In the genomic region with DNA sequence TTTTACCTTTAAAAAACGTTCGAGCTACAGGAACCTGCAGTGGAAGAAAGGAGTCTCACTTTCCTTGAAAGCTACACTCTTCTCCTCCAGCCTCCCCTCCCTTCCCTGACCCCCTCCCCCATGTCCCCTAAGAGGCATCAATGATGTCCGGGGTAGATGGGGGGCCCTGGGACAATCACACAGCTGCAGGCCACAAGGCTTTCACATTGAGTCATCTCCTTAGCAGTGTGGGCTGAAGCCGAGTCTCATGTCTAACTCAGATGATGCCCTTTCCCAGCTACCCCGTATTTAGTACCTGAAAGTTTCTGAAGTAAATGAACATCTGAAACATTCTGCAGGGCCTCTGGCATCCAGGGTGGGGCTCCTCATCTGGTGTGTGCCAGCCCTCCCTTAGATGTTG, we compare ENCODE assay signal across 1 cellular context.
A peak's percentile ranks its signal among the peaks of the same experiment; 100 is the strongest.
TF ChIP-seq lines count a peak whose summit lies in the region.

No MANE protein-coding gene starts in this region.

TF ChIP-seq in GM12878, 131 proteins besides CTCF, POLR2A, EP300 and RAD21 (continued from another document and continues in another):
- no peak for TF ChIP-seq PKNOX1 (IDR thresholded peaks at IDR 0.05)
- TF ChIP-seq TCF12 (IDR thresholded peaks at IDR 0.05; ENCODE audit: low read depth, low read length), result peak; percentile 99
- TF ChIP-seq CBX5 (IDR thresholded peaks at IDR 0.05; ENCODE audit: low read depth), result peak; percentile 88
- no peak for TF ChIP-seq ZNF622 (IDR thresholded peaks at IDR 0.05)
- no peak for TF ChIP-seq CHD1 (IDR thresholded peaks at IDR 0.05; ENCODE audit: low read depth, low read length)
- peak; percentile 97 for TF ChIP-seq MTA3 (IDR thresholded peaks at IDR 0.05; ENCODE audit: borderline replicate concordance, low read length)
- TF ChIP-seq, protein P1, sequence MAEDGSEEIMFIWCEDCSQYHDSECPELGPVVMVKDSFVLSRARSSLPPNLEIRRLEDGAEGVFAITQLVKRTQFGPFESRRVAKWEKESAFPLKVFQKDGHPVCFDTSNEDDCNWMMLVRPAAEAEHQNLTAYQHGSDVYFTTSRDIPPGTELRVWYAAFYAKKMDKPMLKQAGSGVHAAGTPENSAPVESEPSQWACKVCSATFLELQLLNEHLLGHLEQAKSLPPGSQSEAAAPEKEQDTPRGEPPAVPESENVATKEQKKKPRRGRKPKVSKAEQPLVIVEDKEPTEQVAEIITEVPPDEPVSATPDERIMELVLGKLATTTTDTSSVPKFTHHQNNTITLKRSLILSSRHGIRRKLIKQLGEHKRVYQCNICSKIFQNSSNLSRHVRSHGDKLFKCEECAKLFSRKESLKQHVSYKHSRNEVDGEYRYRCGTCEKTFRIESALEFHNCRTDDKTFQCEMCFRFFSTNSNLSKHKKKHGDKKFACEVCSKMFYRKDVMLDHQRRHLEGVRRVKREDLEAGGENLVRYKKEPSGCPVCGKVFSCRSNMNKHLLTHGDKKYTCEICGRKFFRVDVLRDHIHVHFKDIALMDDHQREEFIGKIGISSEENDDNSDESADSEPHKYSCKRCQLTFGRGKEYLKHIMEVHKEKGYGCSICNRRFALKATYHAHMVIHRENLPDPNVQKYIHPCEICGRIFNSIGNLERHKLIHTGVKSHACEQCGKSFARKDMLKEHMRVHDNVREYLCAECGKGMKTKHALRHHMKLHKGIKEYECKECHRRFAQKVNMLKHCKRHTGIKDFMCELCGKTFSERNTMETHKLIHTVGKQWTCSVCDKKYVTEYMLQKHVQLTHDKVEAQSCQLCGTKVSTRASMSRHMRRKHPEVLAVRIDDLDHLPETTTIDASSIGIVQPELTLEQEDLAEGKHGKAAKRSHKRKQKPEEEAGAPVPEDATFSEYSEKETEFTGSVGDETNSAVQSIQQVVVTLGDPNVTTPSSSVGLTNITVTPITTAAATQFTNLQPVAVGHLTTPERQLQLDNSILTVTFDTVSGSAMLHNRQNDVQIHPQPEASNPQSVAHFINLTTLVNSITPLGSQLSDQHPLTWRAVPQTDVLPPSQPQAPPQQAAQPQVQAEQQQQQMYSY (CRISPR knock-in tag; IDR thresholded peaks at IDR 0.05), result no peak
- TF ChIP-seq, protein P2, sequence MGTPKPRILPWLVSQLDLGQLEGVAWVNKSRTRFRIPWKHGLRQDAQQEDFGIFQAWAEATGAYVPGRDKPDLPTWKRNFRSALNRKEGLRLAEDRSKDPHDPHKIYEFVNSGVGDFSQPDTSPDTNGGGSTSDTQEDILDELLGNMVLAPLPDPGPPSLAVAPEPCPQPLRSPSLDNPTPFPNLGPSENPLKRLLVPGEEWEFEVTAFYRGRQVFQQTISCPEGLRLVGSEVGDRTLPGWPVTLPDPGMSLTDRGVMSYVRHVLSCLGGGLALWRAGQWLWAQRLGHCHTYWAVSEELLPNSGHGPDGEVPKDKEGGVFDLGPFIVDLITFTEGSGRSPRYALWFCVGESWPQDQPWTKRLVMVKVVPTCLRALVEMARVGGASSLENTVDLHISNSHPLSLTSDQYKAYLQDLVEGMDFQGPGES (IDR thresholded peaks at IDR 0.05), result no peak
- TF ChIP-seq IRF5 (IDR thresholded peaks at IDR 0.05; ENCODE audit: borderline replicate concordance), result no peak
- TF ChIP-seq RCOR1 (conservative IDR thresholded peaks at IDR 0.05; ENCODE audit: low read depth, low read length), result peak; percentile 64; the same call in 1 of the 2 replicates
- TF ChIP-seq SUZ12 (IDR thresholded peaks at IDR 0.05; ENCODE audit: unreplicated experiment), result no peak
- TF ChIP-seq MLLT1 (IDR thresholded peaks at IDR 0.05), result peak; percentile 71
- TF ChIP-seq CEBPB (IDR thresholded peaks at IDR 0.05; ENCODE audit: borderline replicate concordance in 1 of 2, low read depth in 2 of 2, low read length in 2 of 2), result peak in 1 of 2 experiments; percentile 66; a peak in 1 of 4 replicates
- TF ChIP-seq SRF (IDR thresholded peaks at IDR 0.05; ENCODE audit: low read depth in 2 of 2, low read length in 2 of 2), result peak in 1 of 2 experiments; percentile 80; a peak in 2 of 4 replicates
- TF ChIP-seq SMC3 (IDR thresholded peaks at IDR 0.05; ENCODE audit: borderline replicate concordance, low read length), result no peak; the same call in 1 of the 2 replicates
- peak; percentile 95 for TF ChIP-seq FOXM1 (IDR thresholded peaks at IDR 0.05; ENCODE audit: low read depth, low read length)
- TF ChIP-seq, protein P3, sequence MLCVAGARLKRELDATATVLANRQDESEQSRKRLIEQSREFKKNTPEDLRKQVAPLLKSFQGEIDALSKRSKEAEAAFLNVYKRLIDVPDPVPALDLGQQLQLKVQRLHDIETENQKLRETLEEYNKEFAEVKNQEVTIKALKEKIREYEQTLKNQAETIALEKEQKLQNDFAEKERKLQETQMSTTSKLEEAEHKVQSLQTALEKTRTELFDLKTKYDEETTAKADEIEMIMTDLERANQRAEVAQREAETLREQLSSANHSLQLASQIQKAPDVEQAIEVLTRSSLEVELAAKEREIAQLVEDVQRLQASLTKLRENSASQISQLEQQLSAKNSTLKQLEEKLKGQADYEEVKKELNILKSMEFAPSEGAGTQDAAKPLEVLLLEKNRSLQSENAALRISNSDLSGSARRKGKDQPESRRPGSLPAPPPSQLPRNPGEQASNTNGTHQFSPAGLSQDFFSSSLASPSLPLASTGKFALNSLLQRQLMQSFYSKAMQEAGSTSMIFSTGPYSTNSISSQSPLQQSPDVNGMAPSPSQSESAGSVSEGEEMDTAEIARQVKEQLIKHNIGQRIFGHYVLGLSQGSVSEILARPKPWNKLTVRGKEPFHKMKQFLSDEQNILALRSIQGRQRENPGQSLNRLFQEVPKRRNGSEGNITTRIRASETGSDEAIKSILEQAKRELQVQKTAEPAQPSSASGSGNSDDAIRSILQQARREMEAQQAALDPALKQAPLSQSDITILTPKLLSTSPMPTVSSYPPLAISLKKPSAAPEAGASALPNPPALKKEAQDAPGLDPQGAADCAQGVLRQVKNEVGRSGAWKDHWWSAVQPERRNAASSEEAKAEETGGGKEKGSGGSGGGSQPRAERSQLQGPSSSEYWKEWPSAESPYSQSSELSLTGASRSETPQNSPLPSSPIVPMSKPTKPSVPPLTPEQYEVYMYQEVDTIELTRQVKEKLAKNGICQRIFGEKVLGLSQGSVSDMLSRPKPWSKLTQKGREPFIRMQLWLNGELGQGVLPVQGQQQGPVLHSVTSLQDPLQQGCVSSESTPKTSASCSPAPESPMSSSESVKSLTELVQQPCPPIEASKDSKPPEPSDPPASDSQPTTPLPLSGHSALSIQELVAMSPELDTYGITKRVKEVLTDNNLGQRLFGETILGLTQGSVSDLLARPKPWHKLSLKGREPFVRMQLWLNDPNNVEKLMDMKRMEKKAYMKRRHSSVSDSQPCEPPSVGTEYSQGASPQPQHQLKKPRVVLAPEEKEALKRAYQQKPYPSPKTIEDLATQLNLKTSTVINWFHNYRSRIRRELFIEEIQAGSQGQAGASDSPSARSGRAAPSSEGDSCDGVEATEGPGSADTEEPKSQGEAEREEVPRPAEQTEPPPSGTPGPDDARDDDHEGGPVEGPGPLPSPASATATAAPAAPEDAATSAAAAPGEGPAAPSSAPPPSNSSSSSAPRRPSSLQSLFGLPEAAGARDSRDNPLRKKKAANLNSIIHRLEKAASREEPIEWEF (IDR thresholded peaks at IDR 0.05; ENCODE audit: insufficient replicate concordance, low read depth, low read length), result peak; percentile 89
- TF ChIP-seq CREB1 (IDR thresholded peaks at IDR 0.05; ENCODE audit: low read depth), result peak; percentile 85
- TF ChIP-seq KAT2A (conservative IDR thresholded peaks at IDR 0.05; ENCODE audit: control insufficient read depth, low read depth, low read length), result no peak
- peak; percentile 97 for TF ChIP-seq JUND (IDR thresholded peaks at IDR 0.05; ENCODE audit: low read depth, low read length)
- TF ChIP-seq BHLHE40 (IDR thresholded peaks at IDR 0.05; ENCODE audit: borderline replicate concordance in 1 of 2, low read depth in 2 of 2, low read length in 1 of 2), result peak; percentile 70 to 80; a peak in 2 of 4 replicates
- TF ChIP-seq IRF4 (IDR thresholded peaks at IDR 0.05; ENCODE audit: low read depth, low read length), result peak; percentile 99
- peak; percentile 93 for TF ChIP-seq ZBED1 (IDR thresholded peaks at IDR 0.05; ENCODE audit: borderline replicate concordance)
- no peak for TF ChIP-seq HCFC1 (IDR thresholded peaks at IDR 0.05; ENCODE audit: low read length)
- TF ChIP-seq POLR2AphosphoS5 (IDR thresholded peaks at IDR 0.05; ENCODE audit: low read length), result 0 out of 2 replicates have a peak, but pooled peaks have one; percentile 33
- TF ChIP-seq ETV6 (conservative IDR thresholded peaks at IDR 0.05 in 1 of 2, IDR thresholded peaks at IDR 0.05 in 1 of 2; ENCODE audit: borderline replicate concordance in 1 of 2, low read depth in 1 of 2), result peak in 1 of 2 experiments; percentile 90; a peak in 2 of 4 replicates
- TF ChIP-seq ZNF217 (IDR thresholded peaks at IDR 0.05), result no peak
- TF ChIP-seq KDM1A (IDR thresholded peaks at IDR 0.05; ENCODE audit: borderline replicate concordance), result no peak
- TF ChIP-seq IKZF1 (conservative IDR thresholded peaks at IDR 0.05), result peak; percentile 95
- peak; percentile 67 for TF ChIP-seq RELA (IDR thresholded peaks at IDR 0.05; ENCODE audit: borderline replicate concordance, partially characterized antibody)
- TF ChIP-seq NBN (IDR thresholded peaks at IDR 0.05), result peak; percentile 88
- no peak for TF ChIP-seq SIX5 (IDR thresholded peaks at IDR 0.05; ENCODE audit: low read depth, low read length, severe bottlenecking)
- peak; percentile 90 for TF ChIP-seq MEF2A (IDR thresholded peaks at IDR 0.05; ENCODE audit: insufficient read depth, low read depth, low read length)
- peak; percentile 97 for TF ChIP-seq GATAD2B (conservative IDR thresholded peaks at IDR 0.05; ENCODE audit: low read depth)
- TF ChIP-seq BCL11A (IDR thresholded peaks at IDR 0.05; ENCODE audit: low read depth, low read length), result peak; percentile 97
- TF ChIP-seq SMAD1 (IDR thresholded peaks at IDR 0.05; ENCODE audit: low read depth, partially characterized antibody), result peak; percentile 86
- TF ChIP-seq MYB (IDR thresholded peaks at IDR 0.05; ENCODE audit: borderline replicate concordance, low read depth, low read length), result 0 out of 2 replicates have a peak, but pooled peaks have one; percentile 30
- peak; percentile 87 for TF ChIP-seq RELB (IDR thresholded peaks at IDR 0.05; ENCODE audit: low read depth)
- peak; percentile 89; the same call in 1 of the 2 replicates for TF ChIP-seq CREM (IDR thresholded peaks at IDR 0.05; ENCODE audit: low read depth)
- TF ChIP-seq MXI1 (IDR thresholded peaks at IDR 0.05; ENCODE audit: low read depth, low read length), result no peak
- peak; percentile 83 for TF ChIP-seq POU2F2 (IDR thresholded peaks at IDR 0.05; ENCODE audit: borderline replicate concordance, low read depth, low read length)
- TF ChIP-seq, protein P4, sequence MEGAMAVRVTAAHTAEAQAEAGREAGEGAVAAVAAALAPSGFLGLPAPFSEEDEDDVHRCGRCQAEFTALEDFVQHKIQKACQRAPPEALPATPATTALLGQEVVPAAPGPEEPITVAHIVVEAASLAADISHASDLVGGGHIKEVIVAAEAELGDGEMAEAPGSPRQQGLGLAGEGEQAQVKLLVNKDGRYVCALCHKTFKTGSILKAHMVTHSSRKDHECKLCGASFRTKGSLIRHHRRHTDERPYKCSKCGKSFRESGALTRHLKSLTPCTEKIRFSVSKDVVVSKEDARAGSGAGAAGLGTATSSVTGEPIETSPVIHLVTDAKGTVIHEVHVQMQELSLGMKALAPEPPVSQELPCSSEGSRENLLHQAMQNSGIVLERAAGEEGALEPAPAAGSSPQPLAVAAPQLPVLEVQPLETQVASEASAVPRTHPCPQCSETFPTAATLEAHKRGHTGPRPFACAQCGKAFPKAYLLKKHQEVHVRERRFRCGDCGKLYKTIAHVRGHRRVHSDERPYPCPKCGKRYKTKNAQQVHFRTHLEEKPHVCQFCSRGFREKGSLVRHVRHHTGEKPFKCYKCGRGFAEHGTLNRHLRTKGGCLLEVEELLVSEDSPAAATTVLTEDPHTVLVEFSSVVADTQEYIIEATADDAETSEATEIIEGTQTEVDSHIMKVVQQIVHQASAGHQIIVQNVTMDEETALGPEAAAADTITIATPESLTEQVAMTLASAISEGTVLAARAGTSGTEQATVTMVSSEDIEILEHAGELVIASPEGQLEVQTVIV (IDR thresholded peaks at IDR 0.05; ENCODE audit: borderline replicate concordance, partially characterized antibody), result no peak
- peak; percentile 35; the same call in 1 of the 2 replicates for TF ChIP-seq ZNF384 (IDR thresholded peaks at IDR 0.05; ENCODE audit: borderline replicate concordance, low read depth, low read length)
